ENCODE assay signal across 25 cellular contexts in genomic region chr11:71964641-71965040, GRCh38.
"Had no signal": no experiment of that assay in that cellular context is flagged by ENCODE, and none has a peak within 500 bp of the region (broad histone marks: within the 10 kb centered on the region; RNA-seq: fewer than 3 reads in every experiment).

No MANE protein-coding gene starts in this region.

- H3K9me3 ChIP-seq: colonic mucosa, gastrocnemius medialis, lower lobe of right lung, ovary, right lobe of liver, stomach, thyroid gland, vagina had no signal

- DNase-seq: colonic mucosa; effector memory CD8-positive, alpha-beta T cell; foreskin fibroblast; gastrocnemius medialis; heart left ventricle; kidney; left ventricle myocardium superior; lower lobe of right lung; natural killer cell; occipital lobe; ovary; posterior cingulate gyrus; psoas muscle; retina; right lobe of liver; stimulated activated CD4-positive, alpha-beta T cell treated with anti-CD3 and anti-CD28 coated beads, Interleukin-12 subunit alpha, Interleukin-12 subunit beta, amount 100 ng/mL, for 4 hours; stimulated activated CD4-positive, alpha-beta T cell treated with anti-CD3 and anti-CD28 coated beads, Interleukin-1b, Interleukin-23, amount 100 ng/mL, for 48 hours; stimulated activated CD4-positive, alpha-beta T cell treated with anti-CD3 and anti-CD28 coated beads, Interleukin-4, amount 100 ng/mL, for 1 hour; stimulated activated CD8-positive, alpha-beta memory T cell treated with anti-CD3 and anti-CD28 coated beads, Interleukin-4, amount 100 ng/mL, for 48 hours; stimulated activated naive CD4-positive, alpha-beta T cell; stomach; thyroid gland had no signal

- H3K4me3 ChIP-seq: colonic mucosa, gastrocnemius medialis, heart left ventricle, hepatocyte, lower lobe of right lung, ovary, psoas muscle, right lobe of liver, smooth muscle cell, stomach, thyroid gland, vagina had no signal

- ATAC-seq: effector memory CD8-positive, alpha-beta T cell; gastrocnemius medialis; heart left ventricle; left ventricle myocardium superior; lower lobe of right lung; natural killer cell; psoas muscle; right lobe of liver had no signal

- H3K4me2 ChIP-seq: hepatocyte, smooth muscle cell had no signal

- H3K27ac ChIP-seq: colonic mucosa, gastrocnemius medialis, heart left ventricle, hepatocyte, lower lobe of right lung, ovary, psoas muscle, right lobe of liver, stomach, thyroid gland, vagina had no signal

- H3K27me3 ChIP-seq: colonic mucosa, gastrocnemius medialis, heart left ventricle, hepatocyte, ovary, right lobe of liver, stomach, thyroid gland, vagina had no signal

- H3K4me1 ChIP-seq: colonic mucosa, gastrocnemius medialis, lower lobe of right lung, psoas muscle, thyroid gland, vagina had no signal

- H2AFZ ChIP-seq: hepatocyte had no signal

- H3K36me3 ChIP-seq: colonic mucosa, ovary had no signal
